2 cellular contexts compared by ENCODE assay signal in the genomic region with DNA sequence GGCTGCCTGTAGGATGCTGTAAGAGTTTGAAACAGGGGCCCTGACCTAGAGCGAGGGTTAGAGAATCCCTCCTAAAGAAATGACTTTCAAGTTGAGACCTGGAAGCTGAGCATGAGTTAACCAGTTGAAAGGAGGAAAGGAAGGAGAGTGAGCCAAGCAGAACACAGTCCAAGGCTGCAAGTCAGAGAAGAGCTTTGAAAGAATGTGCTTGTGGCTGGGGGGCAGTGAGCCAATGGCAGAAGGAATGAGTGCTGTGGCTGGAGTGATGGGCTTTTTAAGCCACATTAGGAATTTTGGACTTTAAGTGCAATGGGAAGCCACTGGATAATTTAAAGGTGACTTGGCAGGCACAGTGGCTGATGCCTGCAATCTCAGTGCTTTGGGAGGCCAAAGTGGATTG.
TF ChIP-seq lines count a peak whose summit lies in the region.

No MANE protein-coding gene starts in this region.

TF ChIP-seq in SK-N-SH, 30 proteins besides CTCF, POLR2A, EP300 and RAD21 (continued from another document):
- TF ChIP-seq, protein P1, sequence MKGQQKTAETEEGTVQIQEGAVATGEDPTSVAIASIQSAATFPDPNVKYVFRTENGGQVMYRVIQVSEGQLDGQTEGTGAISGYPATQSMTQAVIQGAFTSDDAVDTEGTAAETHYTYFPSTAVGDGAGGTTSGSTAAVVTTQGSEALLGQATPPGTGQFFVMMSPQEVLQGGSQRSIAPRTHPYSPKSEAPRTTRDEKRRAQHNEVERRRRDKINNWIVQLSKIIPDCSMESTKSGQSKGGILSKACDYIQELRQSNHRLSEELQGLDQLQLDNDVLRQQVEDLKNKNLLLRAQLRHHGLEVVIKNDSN (IDR thresholded peaks at IDR 0.05; ENCODE audit: borderline replicate concordance, low read depth) = no peak
- TF ChIP-seq, protein P2, sequence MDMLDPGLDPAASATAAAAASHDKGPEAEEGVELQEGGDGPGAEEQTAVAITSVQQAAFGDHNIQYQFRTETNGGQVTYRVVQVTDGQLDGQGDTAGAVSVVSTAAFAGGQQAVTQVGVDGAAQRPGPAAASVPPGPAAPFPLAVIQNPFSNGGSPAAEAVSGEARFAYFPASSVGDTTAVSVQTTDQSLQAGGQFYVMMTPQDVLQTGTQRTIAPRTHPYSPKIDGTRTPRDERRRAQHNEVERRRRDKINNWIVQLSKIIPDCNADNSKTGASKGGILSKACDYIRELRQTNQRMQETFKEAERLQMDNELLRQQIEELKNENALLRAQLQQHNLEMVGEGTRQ (IDR thresholded peaks at IDR 0.05; ENCODE audit: borderline replicate concordance, low read depth, low read length) = no peak
- no peak for TF ChIP-seq TAF1 (IDR thresholded peaks at IDR 0.05; ENCODE audit: borderline replicate concordance, low read depth, low read length)
TF ChIP-seq in SK-N-SH: peak in this region for 0.

TF ChIP-seq in SK-N-SH treated with all-trans-retinoic acid at 6 μM for 48 hours, 23 proteins besides CTCF, POLR2A, EP300 and RAD21 (continued from another document):
- TF ChIP-seq, protein P3, sequence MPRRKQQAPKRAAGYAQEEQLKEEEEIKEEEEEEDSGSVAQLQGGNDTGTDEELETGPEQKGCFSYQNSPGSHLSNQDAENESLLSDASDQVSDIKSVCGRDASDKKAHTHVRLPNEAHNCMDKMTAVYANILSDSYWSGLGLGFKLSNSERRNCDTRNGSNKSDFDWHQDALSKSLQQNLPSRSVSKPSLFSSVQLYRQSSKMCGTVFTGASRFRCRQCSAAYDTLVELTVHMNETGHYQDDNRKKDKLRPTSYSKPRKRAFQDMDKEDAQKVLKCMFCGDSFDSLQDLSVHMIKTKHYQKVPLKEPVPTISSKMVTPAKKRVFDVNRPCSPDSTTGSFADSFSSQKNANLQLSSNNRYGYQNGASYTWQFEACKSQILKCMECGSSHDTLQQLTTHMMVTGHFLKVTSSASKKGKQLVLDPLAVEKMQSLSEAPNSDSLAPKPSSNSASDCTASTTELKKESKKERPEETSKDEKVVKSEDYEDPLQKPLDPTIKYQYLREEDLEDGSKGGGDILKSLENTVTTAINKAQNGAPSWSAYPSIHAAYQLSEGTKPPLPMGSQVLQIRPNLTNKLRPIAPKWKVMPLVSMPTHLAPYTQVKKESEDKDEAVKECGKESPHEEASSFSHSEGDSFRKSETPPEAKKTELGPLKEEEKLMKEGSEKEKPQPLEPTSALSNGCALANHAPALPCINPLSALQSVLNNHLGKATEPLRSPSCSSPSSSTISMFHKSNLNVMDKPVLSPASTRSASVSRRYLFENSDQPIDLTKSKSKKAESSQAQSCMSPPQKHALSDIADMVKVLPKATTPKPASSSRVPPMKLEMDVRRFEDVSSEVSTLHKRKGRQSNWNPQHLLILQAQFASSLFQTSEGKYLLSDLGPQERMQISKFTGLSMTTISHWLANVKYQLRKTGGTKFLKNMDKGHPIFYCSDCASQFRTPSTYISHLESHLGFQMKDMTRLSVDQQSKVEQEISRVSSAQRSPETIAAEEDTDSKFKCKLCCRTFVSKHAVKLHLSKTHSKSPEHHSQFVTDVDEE (CRISPR knock-in tag; IDR thresholded peaks at IDR 0.05) = no peak
- no peak for TF ChIP-seq ZFP30 (CRISPR knock-in tag; IDR thresholded peaks at IDR 0.05)
- TF ChIP-seq TCF4 (CRISPR knock-in tag; IDR thresholded peaks at IDR 0.05; ENCODE audit: borderline replicate concordance) = no peak
TF ChIP-seq in SK-N-SH treated with all-trans-retinoic acid at 6 μM for 48 hours: peak in this region for 0.
